Comparison of ENCODE assay signal across 2 cellular contexts in the genomic region with DNA sequence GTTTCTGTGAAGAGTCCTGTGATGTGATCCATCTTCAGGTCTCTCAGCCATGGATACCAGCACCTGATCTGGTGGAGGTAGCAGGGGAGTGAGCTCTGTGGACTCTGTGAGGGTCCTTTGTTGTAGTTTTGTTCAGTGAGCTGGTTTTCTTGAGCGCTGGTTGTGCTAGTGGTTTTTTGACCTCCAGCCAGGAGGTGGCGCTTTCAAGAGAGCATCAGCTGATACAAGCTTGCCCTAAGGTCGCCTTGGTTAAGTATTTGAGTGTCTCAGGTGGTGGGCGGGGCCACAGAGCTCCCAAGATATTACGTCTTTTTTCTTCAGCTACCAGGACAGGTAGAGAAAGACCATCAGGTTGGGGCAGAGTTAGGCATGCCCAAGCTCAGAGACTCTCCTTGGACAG.
TF ChIP-seq lines count a peak whose summit lies in the region.

No MANE protein-coding gene starts in this region.

TF ChIP-seq in SK-N-SH, 30 proteins besides CTCF, POLR2A, EP300 and RAD21 (continued from another document):
- TF ChIP-seq FOXM1 (IDR thresholded peaks at IDR 0.05; ENCODE audit: low read depth) (no peak), FOXJ3 (CRISPR knock-in tag; IDR thresholded peaks at IDR 0.05) (no peak), MEF2A (IDR thresholded peaks at IDR 0.05; ENCODE audit: borderline replicate concordance, low read depth) (no peak), JUND (IDR thresholded peaks at IDR 0.05) (no peak), SIN3A (IDR thresholded peaks at IDR 0.05; ENCODE audit: borderline replicate concordance, low read depth, low read length) (no peak), USF2 (IDR thresholded peaks at IDR 0.05; ENCODE audit: borderline replicate concordance, low read depth, low read length) (no peak), RCOR1 (IDR thresholded peaks at IDR 0.05; ENCODE audit: low read length) (no peak), EZH2phosphoT487 (IDR thresholded peaks at IDR 0.05; ENCODE audit: borderline replicate concordance, low read depth) (no peak), SMC3 (IDR thresholded peaks at IDR 0.05; ENCODE audit: low read depth, low read length) (no peak), TAF1 (IDR thresholded peaks at IDR 0.05; ENCODE audit: borderline replicate concordance, low read depth, low read length) (no peak), ZBTB33 (IDR thresholded peaks at IDR 0.05; ENCODE audit: borderline replicate concordance, low read depth) (no peak), RXRA (IDR thresholded peaks at IDR 0.05; ENCODE audit: borderline replicate concordance, low read depth) (no peak), GATA2 (CRISPR knock-in tag; IDR thresholded peaks at IDR 0.05) (no peak), CHD2 (IDR thresholded peaks at IDR 0.05; ENCODE audit: low read length, partially characterized antibody) (no peak)
TF ChIP-seq in SK-N-SH: peak in this region for 0.

TF ChIP-seq in SK-N-SH treated with all-trans-retinoic acid at 6 μM for 48 hours, 23 proteins besides CTCF, POLR2A, EP300 and RAD21 (continued from another document):
- TF ChIP-seq, protein P1, sequence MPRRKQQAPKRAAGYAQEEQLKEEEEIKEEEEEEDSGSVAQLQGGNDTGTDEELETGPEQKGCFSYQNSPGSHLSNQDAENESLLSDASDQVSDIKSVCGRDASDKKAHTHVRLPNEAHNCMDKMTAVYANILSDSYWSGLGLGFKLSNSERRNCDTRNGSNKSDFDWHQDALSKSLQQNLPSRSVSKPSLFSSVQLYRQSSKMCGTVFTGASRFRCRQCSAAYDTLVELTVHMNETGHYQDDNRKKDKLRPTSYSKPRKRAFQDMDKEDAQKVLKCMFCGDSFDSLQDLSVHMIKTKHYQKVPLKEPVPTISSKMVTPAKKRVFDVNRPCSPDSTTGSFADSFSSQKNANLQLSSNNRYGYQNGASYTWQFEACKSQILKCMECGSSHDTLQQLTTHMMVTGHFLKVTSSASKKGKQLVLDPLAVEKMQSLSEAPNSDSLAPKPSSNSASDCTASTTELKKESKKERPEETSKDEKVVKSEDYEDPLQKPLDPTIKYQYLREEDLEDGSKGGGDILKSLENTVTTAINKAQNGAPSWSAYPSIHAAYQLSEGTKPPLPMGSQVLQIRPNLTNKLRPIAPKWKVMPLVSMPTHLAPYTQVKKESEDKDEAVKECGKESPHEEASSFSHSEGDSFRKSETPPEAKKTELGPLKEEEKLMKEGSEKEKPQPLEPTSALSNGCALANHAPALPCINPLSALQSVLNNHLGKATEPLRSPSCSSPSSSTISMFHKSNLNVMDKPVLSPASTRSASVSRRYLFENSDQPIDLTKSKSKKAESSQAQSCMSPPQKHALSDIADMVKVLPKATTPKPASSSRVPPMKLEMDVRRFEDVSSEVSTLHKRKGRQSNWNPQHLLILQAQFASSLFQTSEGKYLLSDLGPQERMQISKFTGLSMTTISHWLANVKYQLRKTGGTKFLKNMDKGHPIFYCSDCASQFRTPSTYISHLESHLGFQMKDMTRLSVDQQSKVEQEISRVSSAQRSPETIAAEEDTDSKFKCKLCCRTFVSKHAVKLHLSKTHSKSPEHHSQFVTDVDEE (CRISPR knock-in tag; IDR thresholded peaks at IDR 0.05), result no peak
- TF ChIP-seq CSDC2 (CRISPR knock-in tag; IDR thresholded peaks at IDR 0.05), result no peak
- TF ChIP-seq, protein P2, sequence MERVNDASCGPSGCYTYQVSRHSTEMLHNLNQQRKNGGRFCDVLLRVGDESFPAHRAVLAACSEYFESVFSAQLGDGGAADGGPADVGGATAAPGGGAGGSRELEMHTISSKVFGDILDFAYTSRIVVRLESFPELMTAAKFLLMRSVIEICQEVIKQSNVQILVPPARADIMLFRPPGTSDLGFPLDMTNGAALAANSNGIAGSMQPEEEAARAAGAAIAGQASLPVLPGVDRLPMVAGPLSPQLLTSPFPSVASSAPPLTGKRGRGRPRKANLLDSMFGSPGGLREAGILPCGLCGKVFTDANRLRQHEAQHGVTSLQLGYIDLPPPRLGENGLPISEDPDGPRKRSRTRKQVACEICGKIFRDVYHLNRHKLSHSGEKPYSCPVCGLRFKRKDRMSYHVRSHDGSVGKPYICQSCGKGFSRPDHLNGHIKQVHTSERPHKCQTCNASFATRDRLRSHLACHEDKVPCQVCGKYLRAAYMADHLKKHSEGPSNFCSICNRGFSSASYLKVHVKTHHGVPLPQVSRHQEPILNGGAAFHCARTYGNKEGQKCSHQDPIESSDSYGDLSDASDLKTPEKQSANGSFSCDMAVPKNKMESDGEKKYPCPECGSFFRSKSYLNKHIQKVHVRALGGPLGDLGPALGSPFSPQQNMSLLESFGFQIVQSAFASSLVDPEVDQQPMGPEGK (CRISPR knock-in tag; IDR thresholded peaks at IDR 0.05; ENCODE audit: borderline replicate concordance), result no peak
